1 cellular context compared by ENCODE assay signal in the genomic region with DNA sequence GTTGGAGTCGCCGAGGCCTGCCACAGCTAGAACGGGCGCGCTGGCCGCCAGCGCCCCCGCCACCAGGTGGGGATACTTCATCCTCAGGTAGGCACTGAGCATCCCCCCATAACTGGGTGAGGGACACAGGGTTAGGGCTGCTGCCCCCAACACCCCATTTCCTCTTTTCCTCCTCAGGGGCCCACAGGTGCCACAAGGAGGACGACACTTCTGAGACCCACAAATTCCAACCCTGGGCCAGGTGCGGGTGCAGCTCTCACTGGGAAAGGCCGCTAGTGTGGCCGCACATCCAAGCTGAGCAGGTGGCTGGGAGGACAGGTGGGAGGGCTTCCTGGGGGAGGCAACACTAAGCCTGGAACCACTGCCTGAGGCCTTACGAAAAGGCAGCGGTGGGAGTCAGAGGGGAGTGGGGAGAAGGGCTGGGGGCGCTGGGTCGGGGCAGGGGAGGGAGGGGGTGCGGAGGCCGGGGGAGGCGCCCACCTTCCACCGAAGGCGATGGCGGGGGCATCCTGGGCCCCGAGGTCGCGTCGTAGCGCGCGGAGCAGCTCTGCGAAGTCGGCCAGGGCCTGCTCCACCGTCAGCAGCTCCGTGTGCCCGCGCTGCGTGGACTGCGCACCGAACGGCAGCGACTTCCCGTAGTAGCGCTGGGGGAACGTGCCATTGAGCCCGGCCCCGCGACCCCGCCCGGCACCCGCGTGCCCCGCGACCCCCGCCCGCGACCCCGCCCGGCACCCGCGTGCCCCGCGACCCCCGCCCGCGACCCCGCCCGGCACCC.
TF ChIP-seq lines count a peak whose summit lies in the region.

No MANE protein-coding gene starts in this region.

TF ChIP-seq in WTC11, 78 proteins besides CTCF, POLR2A, EP300 and RAD21 (continued from another document):
- TF ChIP-seq, protein P1, sequence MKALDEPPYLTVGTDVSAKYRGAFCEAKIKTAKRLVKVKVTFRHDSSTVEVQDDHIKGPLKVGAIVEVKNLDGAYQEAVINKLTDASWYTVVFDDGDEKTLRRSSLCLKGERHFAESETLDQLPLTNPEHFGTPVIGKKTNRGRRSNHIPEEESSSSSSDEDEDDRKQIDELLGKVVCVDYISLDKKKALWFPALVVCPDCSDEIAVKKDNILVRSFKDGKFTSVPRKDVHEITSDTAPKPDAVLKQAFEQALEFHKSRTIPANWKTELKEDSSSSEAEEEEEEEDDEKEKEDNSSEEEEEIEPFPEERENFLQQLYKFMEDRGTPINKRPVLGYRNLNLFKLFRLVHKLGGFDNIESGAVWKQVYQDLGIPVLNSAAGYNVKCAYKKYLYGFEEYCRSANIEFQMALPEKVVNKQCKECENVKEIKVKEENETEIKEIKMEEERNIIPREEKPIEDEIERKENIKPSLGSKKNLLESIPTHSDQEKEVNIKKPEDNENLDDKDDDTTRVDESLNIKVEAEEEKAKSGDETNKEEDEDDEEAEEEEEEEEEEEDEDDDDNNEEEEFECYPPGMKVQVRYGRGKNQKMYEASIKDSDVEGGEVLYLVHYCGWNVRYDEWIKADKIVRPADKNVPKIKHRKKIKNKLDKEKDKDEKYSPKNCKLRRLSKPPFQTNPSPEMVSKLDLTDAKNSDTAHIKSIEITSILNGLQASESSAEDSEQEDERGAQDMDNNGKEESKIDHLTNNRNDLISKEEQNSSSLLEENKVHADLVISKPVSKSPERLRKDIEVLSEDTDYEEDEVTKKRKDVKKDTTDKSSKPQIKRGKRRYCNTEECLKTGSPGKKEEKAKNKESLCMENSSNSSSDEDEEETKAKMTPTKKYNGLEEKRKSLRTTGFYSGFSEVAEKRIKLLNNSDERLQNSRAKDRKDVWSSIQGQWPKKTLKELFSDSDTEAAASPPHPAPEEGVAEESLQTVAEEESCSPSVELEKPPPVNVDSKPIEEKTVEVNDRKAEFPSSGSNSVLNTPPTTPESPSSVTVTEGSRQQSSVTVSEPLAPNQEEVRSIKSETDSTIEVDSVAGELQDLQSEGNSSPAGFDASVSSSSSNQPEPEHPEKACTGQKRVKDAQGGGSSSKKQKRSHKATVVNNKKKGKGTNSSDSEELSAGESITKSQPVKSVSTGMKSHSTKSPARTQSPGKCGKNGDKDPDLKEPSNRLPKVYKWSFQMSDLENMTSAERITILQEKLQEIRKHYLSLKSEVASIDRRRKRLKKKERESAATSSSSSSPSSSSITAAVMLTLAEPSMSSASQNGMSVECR (CRISPR knock-in tag; IDR thresholded peaks at IDR 0.05; ENCODE audit: borderline replicate concordance): no peak
- TF ChIP-seq NR3C1 (CRISPR knock-in tag; conservative IDR thresholded peaks at IDR 0.05; ENCODE audit: low read depth): no peak
- no peak for TF ChIP-seq ELF4 (CRISPR knock-in tag; IDR thresholded peaks at IDR 0.05; ENCODE audit: low read depth)
- TF ChIP-seq ETV6 (CRISPR knock-in tag; IDR thresholded peaks at IDR 0.05): no peak
- TF ChIP-seq, protein P2, sequence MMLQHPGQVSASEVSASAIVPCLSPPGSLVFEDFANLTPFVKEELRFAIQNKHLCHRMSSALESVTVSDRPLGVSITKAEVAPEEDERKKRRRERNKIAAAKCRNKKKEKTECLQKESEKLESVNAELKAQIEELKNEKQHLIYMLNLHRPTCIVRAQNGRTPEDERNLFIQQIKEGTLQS (CRISPR knock-in tag; conservative IDR thresholded peaks at IDR 0.05): no peak
- TF ChIP-seq, protein P3, sequence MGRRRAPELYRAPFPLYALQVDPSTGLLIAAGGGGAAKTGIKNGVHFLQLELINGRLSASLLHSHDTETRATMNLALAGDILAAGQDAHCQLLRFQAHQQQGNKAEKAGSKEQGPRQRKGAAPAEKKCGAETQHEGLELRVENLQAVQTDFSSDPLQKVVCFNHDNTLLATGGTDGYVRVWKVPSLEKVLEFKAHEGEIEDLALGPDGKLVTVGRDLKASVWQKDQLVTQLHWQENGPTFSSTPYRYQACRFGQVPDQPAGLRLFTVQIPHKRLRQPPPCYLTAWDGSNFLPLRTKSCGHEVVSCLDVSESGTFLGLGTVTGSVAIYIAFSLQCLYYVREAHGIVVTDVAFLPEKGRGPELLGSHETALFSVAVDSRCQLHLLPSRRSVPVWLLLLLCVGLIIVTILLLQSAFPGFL (CRISPR knock-in tag; IDR thresholded peaks at IDR 0.05; ENCODE audit: borderline replicate concordance): no peak
- TF ChIP-seq, protein P4, sequence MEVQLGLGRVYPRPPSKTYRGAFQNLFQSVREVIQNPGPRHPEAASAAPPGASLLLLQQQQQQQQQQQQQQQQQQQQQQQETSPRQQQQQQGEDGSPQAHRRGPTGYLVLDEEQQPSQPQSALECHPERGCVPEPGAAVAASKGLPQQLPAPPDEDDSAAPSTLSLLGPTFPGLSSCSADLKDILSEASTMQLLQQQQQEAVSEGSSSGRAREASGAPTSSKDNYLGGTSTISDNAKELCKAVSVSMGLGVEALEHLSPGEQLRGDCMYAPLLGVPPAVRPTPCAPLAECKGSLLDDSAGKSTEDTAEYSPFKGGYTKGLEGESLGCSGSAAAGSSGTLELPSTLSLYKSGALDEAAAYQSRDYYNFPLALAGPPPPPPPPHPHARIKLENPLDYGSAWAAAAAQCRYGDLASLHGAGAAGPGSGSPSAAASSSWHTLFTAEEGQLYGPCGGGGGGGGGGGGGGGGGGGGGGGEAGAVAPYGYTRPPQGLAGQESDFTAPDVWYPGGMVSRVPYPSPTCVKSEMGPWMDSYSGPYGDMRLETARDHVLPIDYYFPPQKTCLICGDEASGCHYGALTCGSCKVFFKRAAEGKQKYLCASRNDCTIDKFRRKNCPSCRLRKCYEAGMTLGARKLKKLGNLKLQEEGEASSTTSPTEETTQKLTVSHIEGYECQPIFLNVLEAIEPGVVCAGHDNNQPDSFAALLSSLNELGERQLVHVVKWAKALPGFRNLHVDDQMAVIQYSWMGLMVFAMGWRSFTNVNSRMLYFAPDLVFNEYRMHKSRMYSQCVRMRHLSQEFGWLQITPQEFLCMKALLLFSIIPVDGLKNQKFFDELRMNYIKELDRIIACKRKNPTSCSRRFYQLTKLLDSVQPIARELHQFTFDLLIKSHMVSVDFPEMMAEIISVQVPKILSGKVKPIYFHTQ (CRISPR knock-in tag; IDR thresholded peaks at IDR 0.05): no peak
- TF ChIP-seq OVOL2 (CRISPR knock-in tag; IDR thresholded peaks at IDR 0.05; ENCODE audit: borderline replicate concordance): no peak
- TF ChIP-seq, protein P5, sequence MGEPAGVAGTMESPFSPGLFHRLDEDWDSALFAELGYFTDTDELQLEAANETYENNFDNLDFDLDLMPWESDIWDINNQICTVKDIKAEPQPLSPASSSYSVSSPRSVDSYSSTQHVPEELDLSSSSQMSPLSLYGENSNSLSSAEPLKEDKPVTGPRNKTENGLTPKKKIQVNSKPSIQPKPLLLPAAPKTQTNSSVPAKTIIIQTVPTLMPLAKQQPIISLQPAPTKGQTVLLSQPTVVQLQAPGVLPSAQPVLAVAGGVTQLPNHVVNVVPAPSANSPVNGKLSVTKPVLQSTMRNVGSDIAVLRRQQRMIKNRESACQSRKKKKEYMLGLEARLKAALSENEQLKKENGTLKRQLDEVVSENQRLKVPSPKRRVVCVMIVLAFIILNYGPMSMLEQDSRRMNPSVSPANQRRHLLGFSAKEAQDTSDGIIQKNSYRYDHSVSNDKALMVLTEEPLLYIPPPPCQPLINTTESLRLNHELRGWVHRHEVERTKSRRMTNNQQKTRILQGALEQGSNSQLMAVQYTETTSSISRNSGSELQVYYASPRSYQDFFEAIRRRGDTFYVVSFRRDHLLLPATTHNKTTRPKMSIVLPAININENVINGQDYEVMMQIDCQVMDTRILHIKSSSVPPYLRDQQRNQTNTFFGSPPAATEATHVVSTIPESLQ (CRISPR knock-in tag; IDR thresholded peaks at IDR 0.05): no peak
- TF ChIP-seq, protein P6, sequence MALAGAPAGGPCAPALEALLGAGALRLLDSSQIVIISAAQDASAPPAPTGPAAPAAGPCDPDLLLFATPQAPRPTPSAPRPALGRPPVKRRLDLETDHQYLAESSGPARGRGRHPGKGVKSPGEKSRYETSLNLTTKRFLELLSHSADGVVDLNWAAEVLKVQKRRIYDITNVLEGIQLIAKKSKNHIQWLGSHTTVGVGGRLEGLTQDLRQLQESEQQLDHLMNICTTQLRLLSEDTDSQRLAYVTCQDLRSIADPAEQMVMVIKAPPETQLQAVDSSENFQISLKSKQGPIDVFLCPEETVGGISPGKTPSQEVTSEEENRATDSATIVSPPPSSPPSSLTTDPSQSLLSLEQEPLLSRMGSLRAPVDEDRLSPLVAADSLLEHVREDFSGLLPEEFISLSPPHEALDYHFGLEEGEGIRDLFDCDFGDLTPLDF (CRISPR knock-in tag; IDR thresholded peaks at IDR 0.05): no peak
- TF ChIP-seq ZNF317 (CRISPR knock-in tag; IDR thresholded peaks at IDR 0.05; ENCODE audit: borderline replicate concordance, low read depth): no peak
- no peak for TF ChIP-seq ZNF263 (CRISPR knock-in tag; IDR thresholded peaks at IDR 0.05; ENCODE audit: low read depth)
- TF ChIP-seq JUN (CRISPR knock-in tag; IDR thresholded peaks at IDR 0.05): no peak
